In genomic region chr2:23486676-23487075, GRCh38 we compare ENCODE assay signal across 17 cellular contexts.
DNase-seq lines count a peak whose midpoint lies in the region; ATAC-seq, FAIRE-seq and TF ChIP-seq lines count a peak whose summit lies in the region.
"Had no signal": no experiment of that assay in that cellular context is flagged by ENCODE, and none has a peak within 500 bp of the region (broad histone marks: within the 10 kb centered on the region; RNA-seq: fewer than 3 reads in every experiment).

No MANE protein-coding gene starts in this region.

- no peak overlapping the region for H3K4me3 ChIP-seq in AG04450 (ENCODE audit: low read depth, low read length)
- H3K4me3 ChIP-seq in choroid plexus epithelial cell (ENCODE audit: low read depth, low read length), result no peak overlapping the region
- H3K4me3 ChIP-seq: lung, neural progenitor cell had no signal

- H3K27me3 ChIP-seq in AG04450 (ENCODE audit: control insufficient read depth, insufficient read depth, low read length), result peaks cover 5% of the 10 kb centered on the region
- H3K27me3 ChIP-seq: neural progenitor cell had no signal

- FAIRE-seq in frontal cortex (lab: Jason Lieb, UNC), result no peak

- POLR2A ChIA-PET in AG04450 (lab: Yijun Ruan, JAX), result no interaction called here

- ATAC-seq in HG02840 (IDR thresholded peaks at IDR 0.05; ENCODE audit: low FRiP score, unreplicated experiment), result no peak
- ATAC-seq: stimulated activated naive CD8-positive, alpha-beta T cell treated with anti-CD3 and anti-CD28 coated beads, Interleukin-15, Interleukin-2, amounts not matched to agents 100 U/mL and 50 U/mL, for 24 hours; T-helper 17 cell had no signal

- DNase-seq in AG04450 (ENCODE audit: low read depth, low spot score), result peak; percentile 13
- DNase-seq in LHCN-M2 (ENCODE audit: low read depth), result peak; percentile 21
- DNase-seq in choroid plexus epithelial cell (ENCODE audit: low read depth), result peak; percentile 71
- DNase-seq in iris pigment epithelial cell (ENCODE audit: low read depth), result peak; percentile 78
- DNase-seq in stimulated activated CD4-positive, alpha-beta T cell treated with anti-CD3 and anti-CD28 coated beads, Interleukin-1b, Interleukin-23, amount 100 ng/mL, for 48 hours, result no peak
- no peak for DNase-seq in frontal cortex (ENCODE audit: low spot score in 2 of 2)
- no peak for DNase-seq in medulla oblongata (ENCODE audit: extremely low spot score)
- DNase-seq: cerebellar nuclear complex; Kasumi-1; NCI-H1694; NCI-H69; SHP77; stimulated activated naive CD8-positive, alpha-beta T cell treated with anti-CD3 and anti-CD28 coated beads, Interleukin-15, Interleukin-2, amounts not matched to agents 100 U/mL and 50 U/mL, for 24 hours; T-helper 17 cell had no signal

- TF ChIP-seq CTCF in AG04450 (IDR thresholded peaks at IDR 0.05; ENCODE audit: low read depth, low read length) (no peak), choroid plexus epithelial cell (conservative IDR thresholded peaks at IDR 0.05; ENCODE audit: low read depth, low read length) (no peak)

- no peak overlapping the region for H3K27ac ChIP-seq in AG04450 (ENCODE audit: low read depth, low read length)
- H3K27ac ChIP-seq: neural progenitor cell had no signal

- CTCF ChIA-PET in AG04450 (lab: Charles Lee), result no interaction called here

- H3K9me3 ChIP-seq in AG04450 (ENCODE audit: control insufficient read depth, insufficient read depth, low read length), result no peaks in the 10 kb centered on the region

Comparison
In these comparisons a context has a peak if more than half of its experiments do, and no peak if none do; other contexts are left out.
1. DNase-seq: peak in AG04450 (single experiment), LHCN-M2 (single experiment), choroid plexus epithelial cell (single experiment) and iris pigment epithelial cell (single experiment); none in stimulated activated CD4-positive, alpha-beta T cell treated with anti-CD3 and anti-CD28 coated beads, Interleukin-1b, Interleukin-23, amount 100 ng/mL, for 48 hours (single experiment), frontal cortex (0 of 2) and medulla oblongata (single experiment).